8 cellular contexts compared by ENCODE assay signal in the genomic region with DNA sequence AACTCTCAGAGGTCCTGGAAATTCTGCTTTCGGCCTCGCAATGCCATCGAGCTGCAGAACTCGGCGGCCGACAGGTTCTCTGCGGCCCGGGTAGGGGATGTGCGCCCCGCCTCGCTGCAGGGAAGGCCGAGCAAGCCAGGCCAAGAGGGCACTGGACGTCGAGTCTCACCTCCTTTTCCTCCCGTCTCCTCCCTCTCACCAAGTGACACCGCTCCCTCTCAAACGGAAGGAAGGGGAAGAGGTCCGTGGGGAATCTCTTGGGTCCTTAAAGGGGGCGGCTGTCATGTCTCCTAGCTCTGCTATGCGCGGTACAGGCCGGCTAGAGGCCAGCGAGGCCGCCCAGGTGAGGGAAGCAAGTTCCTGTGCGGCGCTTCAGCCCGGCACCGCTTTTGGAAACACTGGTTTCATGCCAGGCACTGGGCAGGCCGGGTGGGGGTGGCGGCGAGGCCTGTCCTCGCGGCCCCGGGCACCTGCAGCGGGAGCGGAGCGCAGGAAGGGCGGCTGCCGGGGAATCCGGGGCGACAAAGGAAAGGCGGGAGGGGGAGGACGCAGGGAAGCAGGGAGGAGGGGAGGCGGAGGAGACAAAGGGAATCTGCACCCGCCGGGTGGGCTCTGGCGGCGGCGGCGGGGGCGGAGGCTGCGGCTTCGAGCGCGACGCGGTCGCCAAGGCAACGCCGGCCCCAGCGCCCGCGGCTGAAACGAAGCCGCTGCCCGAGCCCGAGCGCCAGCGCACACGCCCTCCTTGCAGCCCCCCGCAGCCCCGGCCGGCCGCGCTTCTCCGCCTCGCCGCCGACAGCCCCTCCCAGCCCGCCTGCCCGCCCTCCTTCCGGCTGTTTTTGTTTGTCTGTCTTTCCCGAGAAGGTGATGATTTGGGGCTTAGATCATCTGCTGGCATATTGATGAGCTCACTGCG. TPM values are rescaled to one million over a fixed set of nuclear protein-coding genes. Genes with fewer than 3 reads are reported as not detected.
A peak's percentile ranks its signal among the peaks of the same experiment; 100 is the strongest.
DNase-seq lines count a peak whose midpoint lies in the region; ATAC-seq and TF ChIP-seq lines count a peak whose summit lies in the region.

No MANE protein-coding gene starts in this region.

- peak overlapping the region; percentile 79 for H3K4me3 Mint-ChIP-seq in activated CD4-positive, alpha-beta memory T cell treated with anti-CD3 and anti-CD28 coated beads for 36 hours
- peak overlapping the region; percentile 79 to 82 for H3K4me3 Mint-ChIP-seq in stimulated activated naive CD8-positive, alpha-beta T cell treated with anti-CD3 and anti-CD28 coated beads, Interleukin-15, amount 100 ng/mL, for 72 hours

- H3K36me3 Mint-ChIP-seq in activated CD4-positive, alpha-beta memory T cell treated with anti-CD3 and anti-CD28 coated beads for 36 hours: no peaks in the 10 kb centered on the region

- peak overlapping the region; percentile 90 for H3K27ac Mint-ChIP-seq in activated CD4-positive, alpha-beta memory T cell treated with anti-CD3 and anti-CD28 coated beads for 36 hours
- H3K27ac Mint-ChIP-seq in stimulated activated naive CD8-positive, alpha-beta T cell treated with anti-CD3 and anti-CD28 coated beads, Interleukin-15, amount 100 ng/mL, for 72 hours: peak overlapping the region; percentile 96

- H3K9me3 Mint-ChIP-seq in activated CD4-positive, alpha-beta memory T cell treated with anti-CD3 and anti-CD28 coated beads for 36 hours: no peaks in the 10 kb centered on the region
- H3K9me3 Mint-ChIP-seq in stimulated activated naive CD8-positive, alpha-beta T cell treated with anti-CD3 and anti-CD28 coated beads, Interleukin-15, amount 100 ng/mL, for 72 hours: no peaks in the 10 kb centered on the region

- CTCF ChIA-PET in activated CD4-positive, alpha-beta memory T cell treated with anti-CD3 and anti-CD28 coated beads for 36 hours (lab: Charles Lee): interaction anchor here (0.6 to 3.1 kb wide), 5 partner anchors 12 to 57 kb away, joined by 3 to 13 read pairs (median 4); partner anchors contain the start of gene CDK5R1

- DNase-seq in GM10266 (ENCODE audit: extremely low spot score): peak; percentile 67
- DNase-seq in NCI-H2107 (lab: John Stamatoyannopoulos, UW): peak; percentile 50
- DNase-seq in activated CD4-positive, alpha-beta memory T cell treated with anti-CD3 and anti-CD28 coated beads for 36 hours: peak; percentile 87
- peak; percentile 38 for DNase-seq in effector CD8-positive, alpha-beta T cell (lab: John Stamatoyannopoulos, UW)
- DNase-seq in midbrain (lab: John Stamatoyannopoulos, UW): peak; percentile 22
- DNase-seq in stimulated activated naive CD8-positive, alpha-beta T cell treated with anti-CD3 and anti-CD28 coated beads, Interleukin-15, amount 100 ng/mL, for 72 hours: peak; percentile 37 to 71

- H3K27me3 Mint-ChIP-seq in activated CD4-positive, alpha-beta memory T cell treated with anti-CD3 and anti-CD28 coated beads for 36 hours: no peaks in the 10 kb centered on the region
- no peaks in the 10 kb centered on the region for H3K27me3 Mint-ChIP-seq in stimulated activated naive CD8-positive, alpha-beta T cell treated with anti-CD3 and anti-CD28 coated beads, Interleukin-15, amount 100 ng/mL, for 72 hours

- peak; percentile 21 for ATAC-seq in stimulated activated naive CD8-positive, alpha-beta T cell treated with anti-CD3 and anti-CD28 coated beads, Interleukin-15, amount 100 ng/mL, for 72 hours
- ATAC-seq in GM18505 (IDR thresholded peaks at IDR 0.05; ENCODE audit: unreplicated experiment): no peak
- ATAC-seq in HG03565 (IDR thresholded peaks at IDR 0.05; ENCODE audit: unreplicated experiment): no peak

- POLR2A ChIA-PET in activated CD4-positive, alpha-beta memory T cell treated with anti-CD3 and anti-CD28 coated beads for 36 hours (lab: Charles Lee): interaction anchor here (1.0 to 2.6 kb wide), 4 partner anchors 15 to 32 kb away, joined by 3 to 11 read pairs (median 6); partner anchors contain the start of gene CDK5R1

- TF ChIP-seq POLR2A in GM18505 (IDR thresholded peaks at IDR 0.05; ENCODE audit: borderline replicate concordance, extremely low read depth, insufficient read depth, insufficient read length): no peak

- no peak for TF ChIP-seq CTCF in GM10266 (IDR thresholded peaks at IDR 0.05; ENCODE audit: control insufficient read depth, insufficient read depth, low read depth, missing control alignments)

- H3K4me1 Mint-ChIP-seq in activated CD4-positive, alpha-beta memory T cell treated with anti-CD3 and anti-CD28 coated beads for 36 hours (ENCODE audit: low read depth): peaks cover 74% of the 10 kb centered on the region
- H3K4me1 Mint-ChIP-seq in stimulated activated naive CD8-positive, alpha-beta T cell treated with anti-CD3 and anti-CD28 coated beads, Interleukin-15, amount 100 ng/mL, for 72 hours: peaks cover 98% of the 10 kb centered on the region

- intact Hi-C loops in activated CD4-positive, alpha-beta memory T cell treated with anti-CD3 and anti-CD28 coated beads for 36 hours (cut with micrococcal nuclease): no loop called here

RNA-seq across cellular contexts. Expression of gene CDK5R1, which starts 32.3 kb away (rescaled TPM):
- 10 to 100 TPM; 12.4 to 13.1 TPM for total RNA-seq in activated CD4-positive, alpha-beta memory T cell treated with anti-CD3 and anti-CD28 coated beads for 36 hours

Comparison
In these comparisons a context has a peak if more than half of its experiments do, and no peak if none do; other contexts are left out.
1. DNase-seq: peak in every context shown above with its lines; median percentile 87 in activated CD4-positive, alpha-beta memory T cell treated with anti-CD3 and anti-CD28 coated beads for 36 hours; 67 in GM10266; 54 in stimulated activated naive CD8-positive, alpha-beta T cell treated with anti-CD3 and anti-CD28 coated beads, Interleukin-15, amount 100 ng/mL, for 72 hours; 50 in NCI-H2107; 38 in effector CD8-positive, alpha-beta T cell; 22 in midbrain.